Comparison of ENCODE assay signal across 14 cellular contexts in the genomic region with DNA sequence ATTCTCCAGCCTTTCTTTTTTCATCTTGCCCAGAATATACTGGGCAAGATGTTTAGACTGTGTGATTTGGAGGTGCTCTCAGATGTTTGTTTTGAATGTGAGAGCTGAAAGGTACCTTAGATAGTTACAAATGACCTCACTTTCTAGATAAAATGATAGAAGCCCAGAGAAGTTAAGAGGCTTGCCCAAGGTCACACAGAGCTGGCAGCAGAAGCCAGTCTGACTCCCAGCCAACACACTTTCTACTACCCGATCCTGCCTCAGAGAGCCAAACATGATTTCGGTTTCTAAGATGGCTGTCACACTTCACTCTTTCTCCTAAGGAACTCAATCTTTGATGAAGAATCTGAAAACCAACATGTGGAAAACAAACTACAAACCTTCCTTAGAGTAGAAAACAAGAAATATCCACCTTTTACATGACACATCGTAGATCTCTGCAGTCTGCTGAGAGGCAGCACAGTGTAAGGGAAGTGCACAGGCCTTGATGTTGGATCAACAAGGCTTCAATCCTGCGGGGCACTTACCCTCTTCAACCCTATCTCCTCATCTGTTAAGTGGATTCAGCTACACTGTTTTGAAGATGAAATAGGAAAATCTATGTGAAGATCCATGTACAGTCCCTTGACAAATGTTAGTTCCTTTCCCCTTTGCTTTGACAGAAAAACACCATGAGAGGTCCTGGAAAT. TPM values are rescaled to one million over a fixed set of nuclear protein-coding genes. Genes with fewer than 3 reads are reported as not detected.
DNase-seq lines count a peak whose midpoint lies in the region; ATAC-seq and TF ChIP-seq lines count a peak whose summit lies in the region.
"Had no signal": no experiment of that assay in that cellular context is flagged by ENCODE, and none has a peak within 500 bp of the region (broad histone marks: within the 10 kb centered on the region; RNA-seq: fewer than 3 reads in every experiment).

No MANE protein-coding gene starts in this region.

- no peak for TF ChIP-seq CTCF in GM13977 (IDR thresholded peaks at IDR 0.05; ENCODE audit: extremely low read depth, insufficient read depth, missing control alignments)

- peak; percentile 31 for ATAC-seq in central memory CD8-positive, alpha-beta T cell (replicated peaks; ENCODE audit: extremely low read depth, poor library complexity, severe bottlenecking)
- ATAC-seq: GM23338 had no signal

- H3K9me3 Mint-ChIP-seq in activated CD4-positive, alpha-beta memory T cell treated with anti-CD3 and anti-CD28 coated beads, Interleukin-2, amount 10 ng/mL, durations not matched to agents 7 days and 5 days = no peaks in the 10 kb centered on the region
- no peaks in the 10 kb centered on the region for H3K9me3 Mint-ChIP-seq in central memory CD8-positive, alpha-beta T cell
- no peaks in the 10 kb centered on the region for H3K9me3 Mint-ChIP-seq in stimulated activated naive CD8-positive, alpha-beta T cell treated with anti-CD3 and anti-CD28 coated beads, Interleukin-15, Interleukin-2, amounts not matched to agents 100 ng/mL and 50 ng/mL, for 24 hours
- H3K9me3 Mint-ChIP-seq: brain, GM23338, naive B cell had no signal

- peaks cover 95% of the 10 kb centered on the region for H3K4me1 Mint-ChIP-seq in activated CD4-positive, alpha-beta memory T cell treated with anti-CD3 and anti-CD28 coated beads, Interleukin-2, amount 10 ng/mL, durations not matched to agents 7 days and 5 days
- H3K4me1 Mint-ChIP-seq in central memory CD8-positive, alpha-beta T cell = peaks cover 79% of the 10 kb centered on the region
- peaks cover 97% of the 10 kb centered on the region for H3K4me1 Mint-ChIP-seq in stimulated activated naive CD8-positive, alpha-beta T cell treated with anti-CD3 and anti-CD28 coated beads, Interleukin-15, Interleukin-2, amounts not matched to agents 100 ng/mL and 50 ng/mL, for 24 hours (ENCODE audit: low read depth)
- H3K4me1 Mint-ChIP-seq: brain had no signal

- H3K4me3 Mint-ChIP-seq in activated CD4-positive, alpha-beta memory T cell treated with anti-CD3 and anti-CD28 coated beads, Interleukin-2, amount 10 ng/mL, durations not matched to agents 7 days and 5 days = peak overlapping the region; percentile 58
- H3K4me3 Mint-ChIP-seq in central memory CD8-positive, alpha-beta T cell = peak overlapping the region; percentile 72
- H3K4me3 Mint-ChIP-seq in stimulated activated naive CD8-positive, alpha-beta T cell treated with anti-CD3 and anti-CD28 coated beads, Interleukin-15, Interleukin-2, amounts not matched to agents 100 ng/mL and 50 ng/mL, for 24 hours = peak overlapping the region; percentile 76
- H3K4me3 Mint-ChIP-seq: brain, GM23338 had no signal

- in situ Hi-C loops in GM13977 (cut with MboI; ENCODE audit: low pct_unique_long_range_greater_than_20kb, low sequenced_read_pairs, unreplicated experiment) = no loop called here

- peak overlapping the region; percentile 94 for H3K27ac Mint-ChIP-seq in activated CD4-positive, alpha-beta memory T cell treated with anti-CD3 and anti-CD28 coated beads, Interleukin-2, amount 10 ng/mL, durations not matched to agents 7 days and 5 days
- H3K27ac Mint-ChIP-seq in central memory CD8-positive, alpha-beta T cell (ENCODE audit: low read depth) = peak overlapping the region; percentile 93
- H3K27ac Mint-ChIP-seq in stimulated activated naive CD8-positive, alpha-beta T cell treated with anti-CD3 and anti-CD28 coated beads, Interleukin-15, Interleukin-2, amounts not matched to agents 100 ng/mL and 50 ng/mL, for 24 hours = peak overlapping the region; percentile 95
- H3K27ac Mint-ChIP-seq: brain, GM23338 had no signal

- no peaks in the 10 kb centered on the region for H3K27me3 Mint-ChIP-seq in activated CD4-positive, alpha-beta memory T cell treated with anti-CD3 and anti-CD28 coated beads, Interleukin-2, amount 10 ng/mL, durations not matched to agents 7 days and 5 days
- H3K27me3 Mint-ChIP-seq in central memory CD8-positive, alpha-beta T cell = no peaks in the 10 kb centered on the region
- no peaks in the 10 kb centered on the region for H3K27me3 Mint-ChIP-seq in stimulated activated naive CD8-positive, alpha-beta T cell treated with anti-CD3 and anti-CD28 coated beads, Interleukin-15, Interleukin-2, amounts not matched to agents 100 ng/mL and 50 ng/mL, for 24 hours
- H3K27me3 Mint-ChIP-seq: brain had no signal

- peaks cover 76% of the 10 kb centered on the region for H3K36me3 Mint-ChIP-seq in activated CD4-positive, alpha-beta memory T cell treated with anti-CD3 and anti-CD28 coated beads, Interleukin-2, amount 10 ng/mL, durations not matched to agents 7 days and 5 days (ENCODE audit: low read depth)
- H3K36me3 Mint-ChIP-seq in central memory CD8-positive, alpha-beta T cell (ENCODE audit: insufficient read depth) = peaks cover 24% of the 10 kb centered on the region
- H3K36me3 Mint-ChIP-seq in stimulated activated naive CD8-positive, alpha-beta T cell treated with anti-CD3 and anti-CD28 coated beads, Interleukin-15, Interleukin-2, amounts not matched to agents 100 ng/mL and 50 ng/mL, for 24 hours (ENCODE audit: low read depth) = no peaks in the 10 kb centered on the region
- H3K36me3 Mint-ChIP-seq: brain, naive B cell had no signal

- CTCF ChIA-PET in activated CD4-positive, alpha-beta memory T cell treated with anti-CD3 and anti-CD28 coated beads, Interleukin-2, amount 10 ng/mL, durations not matched to agents 7 days and 5 days (lab: Charles Lee) = interaction anchor here (0.7 to 2.9 kb wide), 6 partner anchors 15 to 542 kb away, joined by 3 to 13 read pairs (median 4); a partner anchor contains a TSS

- POLR2A ChIA-PET in activated CD4-positive, alpha-beta memory T cell treated with anti-CD3 and anti-CD28 coated beads, Interleukin-2, amount 10 ng/mL, durations not matched to agents 7 days and 5 days (lab: Charles Lee) = interaction anchor here (0.8 to 3.5 kb wide), 16 partner anchors 9 to 124 kb away, joined by 3 to 34 read pairs (median 4); a partner anchor contains a TSS

- DNase-seq in activated naive CD4-positive, alpha-beta T cell treated with Interleukin-2 at 50 U/mL for 16 hours = peak; percentile 10
- DNase-seq in activated naive CD4-positive, alpha-beta T cell treated with anti-CD3 and anti-CD28 coated beads, Interleukin-2, amount 50 U/mL, for 16 hours = no peak
- peak; percentile 28 for DNase-seq in activated CD4-positive, alpha-beta memory T cell treated with anti-CD3 and anti-CD28 coated beads, Interleukin-2, amount 10 ng/mL, durations not matched to agents 7 days and 5 days
- DNase-seq in central memory CD8-positive, alpha-beta T cell (ENCODE audit: low spot score in 2 of 2) = no peak
- DNase-seq in NCI-H345 treated with DMSO at 0.1 percent for 48 hours (lab: John Stamatoyannopoulos, UW; ENCODE audit: unreplicated experiment) (no peak), GM13977 (ENCODE audit: low spot score) (no peak)
- no peak for DNase-seq in activated effector memory CD4-positive, alpha-beta T cell treated with Interleukin-2 at 50 U/mL for 16 hours
- DNase-seq: Caco-2, lower lobe of right lung, NCI-H1105 treated with DMSO at 0.1 percent for 48 hours had no signal

RNA-seq across cellular contexts. Expression of a gene that starts 58.6 kb away (rescaled TPM):
- total RNA-seq in activated CD4-positive, alpha-beta memory T cell treated with anti-CD3 and anti-CD28 coated beads, Interleukin-2, amount 10 ng/mL, durations not matched to agents 7 days and 5 days = 10 to 100 TPM; 93.0 to 99.2 TPM

Comparison
In these comparisons a context has a peak if more than half of its experiments do, and no peak if none do; other contexts are left out.
1. DNase-seq: peak in activated naive CD4-positive, alpha-beta T cell treated with Interleukin-2 at 50 U/mL for 16 hours (single experiment) and activated CD4-positive, alpha-beta memory T cell treated with anti-CD3 and anti-CD28 coated beads, Interleukin-2, amount 10 ng/mL, durations not matched to agents 7 days and 5 days (single experiment); none in activated naive CD4-positive, alpha-beta T cell treated with anti-CD3 and anti-CD28 coated beads, Interleukin-2, amount 50 U/mL, for 16 hours (single experiment), central memory CD8-positive, alpha-beta T cell (0 of 2), NCI-H345 treated with DMSO at 0.1 percent for 48 hours (single experiment), GM13977 (single experiment) and activated effector memory CD4-positive, alpha-beta T cell treated with Interleukin-2 at 50 U/mL for 16 hours (single experiment).
2. Peak in every context shown above with its lines, with median percentiles within 50 percentile points of each other: H3K27ac Mint-ChIP-seq and H3K4me3 Mint-ChIP-seq.